In the genomic region with DNA sequence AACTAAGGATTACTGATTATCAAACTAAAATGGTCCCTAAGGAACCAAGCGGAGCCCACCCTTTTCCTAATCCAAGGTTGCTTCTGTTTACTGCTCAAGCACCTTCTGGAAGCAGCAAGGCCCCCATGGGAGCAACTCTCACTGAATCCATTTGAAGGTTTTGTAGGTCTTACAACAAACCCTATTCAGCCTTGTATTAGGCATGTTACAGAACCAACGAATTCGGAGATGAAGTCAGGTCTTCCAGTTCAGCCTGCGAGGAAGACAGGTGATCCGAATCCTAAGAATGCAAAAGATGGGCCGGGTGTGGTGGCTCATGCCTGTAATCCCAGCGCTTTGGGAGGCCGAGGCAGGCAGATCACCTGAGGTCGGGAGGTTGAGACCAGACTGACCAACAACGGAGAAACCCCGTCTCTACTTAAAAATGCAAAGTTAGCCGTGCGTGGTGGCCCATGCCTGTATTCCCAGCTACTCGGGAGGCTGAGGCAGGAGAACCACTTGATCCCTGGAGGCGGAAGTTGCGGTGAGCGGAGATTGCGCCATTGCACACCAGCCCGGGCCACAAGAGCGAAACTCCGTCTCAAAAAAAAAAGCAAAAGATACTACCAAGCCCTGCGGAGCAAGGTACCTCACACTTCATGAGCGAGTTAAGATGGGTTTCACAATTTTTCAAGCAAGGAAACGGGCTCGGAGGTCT, we compare ENCODE assay signal across 9 cellular contexts. TPM values are rescaled to one million over a fixed set of nuclear protein-coding genes. Genes with fewer than 3 reads are reported as not detected.
DNase-seq lines count a peak whose midpoint lies in the region; ATAC-seq and TF ChIP-seq lines count a peak whose summit lies in the region.
"Had no signal": no experiment of that assay in that cellular context is flagged by ENCODE, and none has a peak within 500 bp of the region (broad histone marks: within the 10 kb centered on the region; RNA-seq: fewer than 3 reads in every experiment).

No MANE protein-coding gene starts in this region.

- H3K27me3 Mint-ChIP-seq in activated T-helper 17 cell treated with anti-CD3 and anti-CD28 coated beads, Interleukin-2, amount 50 U/mL, for 72 hours = no peaks in the 10 kb centered on the region
- H3K27me3 Mint-ChIP-seq in stimulated activated memory B cell treated with anti-CD40 and anti-IgM and Interleukin-4, amounts not matched to agents 10 μg/mL and 1 μg/mL and 100 μg/mL, for 72 hours = no peaks in the 10 kb centered on the region

- TF ChIP-seq CTCF in HCT116 (IDR thresholded peaks at IDR 0.05 in 2 of 3, conservative IDR thresholded peaks at IDR 0.05 in 1 of 3; ENCODE audit: borderline replicate concordance in 1 of 3, insufficient read depth in 1 of 3, low read depth in 2 of 3, low read length in 2 of 3) = no peak

- H3K9me2 ChIP-seq in HCT116 (ENCODE audit: insufficient read depth) = no peaks in the 10 kb centered on the region

- H3K4me3 ChIP-seq in HCT116 (replicated peaks in 1 of 2; ENCODE audit: low read depth in 1 of 2, low read length in 2 of 2) = peak overlapping the region; percentile 68 to 82
- peak overlapping the region; percentile 91 for H3K4me3 ChIP-seq in iPS-15b (ENCODE audit: low read depth, low read length)

- H3K36me3 Mint-ChIP-seq in activated T-helper 17 cell treated with anti-CD3 and anti-CD28 coated beads, Interleukin-2, amount 50 U/mL, for 72 hours (ENCODE audit: low read depth) = peaks cover 39% of the 10 kb centered on the region
- H3K36me3 Mint-ChIP-seq in stimulated activated memory B cell treated with anti-CD40 and anti-IgM and Interleukin-4, amounts not matched to agents 10 μg/mL and 1 μg/mL and 100 μg/mL, for 72 hours = no peaks in the 10 kb centered on the region

- H3K27ac ChIP-seq in HCT116 (ENCODE audit: low read depth, low read length) = peak overlapping the region; percentile 82

- BruUV-seq in HCT116 (replicated peaks; lab: Mats Ljungman, UMichigan) = no TSS peak

- TF ChIP-seq RAD21 in HCT116 (IDR thresholded peaks at IDR 0.05; ENCODE audit: low read depth) = no peak

- CTCF ChIA-PET in HCT116 (lab: Charles Lee) = interaction anchor here (1.0 to 2.6 kb wide), 3 partner anchors 39 to 405 kb away, joined by 3 to 13 read pairs (median 7); no protein-coding TSS in a partner anchor

- DNase-seq in HCT116 (ENCODE audit: low read depth, low spot score) (no peak), NCI-H187 treated with DMSO at 0.1 percent for 48 hours (lab: John Stamatoyannopoulos, UW) (no peak), NCI-H1694 (lab: John Stamatoyannopoulos, UW) (no peak)

- peak overlapping the region; percentile 98 for H3K27ac Mint-ChIP-seq in activated T-helper 17 cell treated with anti-CD3 and anti-CD28 coated beads, Interleukin-2, amount 50 U/mL, for 72 hours
- H3K27ac Mint-ChIP-seq in stimulated activated memory B cell treated with anti-CD40 and anti-IgM and Interleukin-4, amounts not matched to agents 10 μg/mL and 1 μg/mL and 100 μg/mL, for 72 hours = peak overlapping the region; percentile 99

- H4K20me1 ChIP-seq in HCT116 (ENCODE audit: insufficient read depth) = no peaks in the 10 kb centered on the region

- H3K9ac ChIP-seq in HCT116 (ENCODE audit: low read length) (peak overlapping the region; percentile 91), iPS-15b (ENCODE audit: low read depth, low read length) (no peak overlapping the region)

- peaks cover 8% of the 10 kb centered on the region for H3K4me1 Mint-ChIP-seq in activated T-helper 17 cell treated with anti-CD3 and anti-CD28 coated beads, Interleukin-2, amount 50 U/mL, for 72 hours
- peaks cover 10% of the 10 kb centered on the region for H3K4me1 Mint-ChIP-seq in stimulated activated memory B cell treated with anti-CD40 and anti-IgM and Interleukin-4, amounts not matched to agents 10 μg/mL and 1 μg/mL and 100 μg/mL, for 72 hours

- peak overlapping the region; percentile 93 for H3K4me2 ChIP-seq in HCT116 (ENCODE audit: low read length)

- RAD21 ChIA-PET in HCT116 (lab: Charles Lee; ENCODE audit: low non-redundant PET in 1 of 2, low total read pairs in 2 of 2, uncharacterized antibody in 2 of 2, unreplicated experiment in 2 of 2) = no interaction called here

- H3K27me3 ChIP-seq in HCT116 (ENCODE audit: insufficient read depth, low read length) = no peaks in the 10 kb centered on the region
- H3K27me3 ChIP-seq in iPS-15b (ENCODE audit: control insufficient read depth, insufficient read depth, low read length) = no peaks in the 10 kb centered on the region

- H3K4me3 Mint-ChIP-seq in activated T-helper 17 cell treated with anti-CD3 and anti-CD28 coated beads, Interleukin-2, amount 50 U/mL, for 72 hours = peak overlapping the region; percentile 96
- peak overlapping the region; percentile 94 for H3K4me3 Mint-ChIP-seq in stimulated activated memory B cell treated with anti-CD40 and anti-IgM and Interleukin-4, amounts not matched to agents 10 μg/mL and 1 μg/mL and 100 μg/mL, for 72 hours

- H3K79me2 ChIP-seq in HCT116 (ENCODE audit: insufficient read depth, low read length) = peaks cover 7% of the 10 kb centered on the region; the same call in 1 of the 2 replicates

- ATAC-seq in HCT116 (no peak), GM18517 (IDR thresholded peaks at IDR 0.05; ENCODE audit: unreplicated experiment) (no peak), GM21529 (IDR thresholded peaks at IDR 0.05; ENCODE audit: unreplicated experiment) (no peak)
- ATAC-seq in activated T-helper 17 cell treated with anti-CD3 and anti-CD28 coated beads, Interleukin-2, amount 50 U/mL, for 72 hours (replicated peaks) = no peak
- no peak for ATAC-seq in stimulated activated memory B cell treated with anti-CD40 and anti-IgM and Interleukin-4, amounts not matched to agents 10 μg/mL and 1 μg/mL and 100 μg/mL, for 72 hours

- intact Hi-C loops in HCT116 (cut with micrococcal nuclease) = no loop called here

- no peak for TF ChIP-seq POLR2A in HCT116 (IDR thresholded peaks at IDR 0.05; ENCODE audit: borderline replicate concordance, extremely low read depth, insufficient read depth, insufficient read length)

- H3K36me3 ChIP-seq in HCT116 (ENCODE audit: control insufficient read depth in 1 of 2, insufficient read depth in 2 of 2, low read length in 2 of 2) (no peaks in the 10 kb centered on the region), iPS-15b (ENCODE audit: control insufficient read depth, insufficient read depth, low read length) (no peaks in the 10 kb centered on the region)

- no peak overlapping the region for H2AFZ ChIP-seq in HCT116 (ENCODE audit: low read depth, low read length, poor library complexity, severe bottlenecking)

- H3K4me1 ChIP-seq in HCT116 (ENCODE audit: control insufficient read depth in 1 of 2, insufficient read depth in 2 of 2, low read length in 2 of 2) (peaks cover 7 to 20% of the 10 kb centered on the region in 2 experiments), iPS-15b (ENCODE audit: control insufficient read depth, insufficient read depth, low read length) (no peaks in the 10 kb centered on the region)

- POLR2A ChIA-PET in HCT116 (lab: Charles Lee) = interaction anchor here (1.4 to 1.8 kb wide), 2 partner anchors 25 to 46 kb away, joined by 3 to 5 read pairs; no protein-coding TSS in a partner anchor

- H3K9me3 ChIP-seq in HCT116 (ENCODE audit: control insufficient read depth in 1 of 2, insufficient read depth in 1 of 2, low read depth in 1 of 2, low read length in 2 of 2) (no peaks in the 10 kb centered on the region), iPS-15b (ENCODE audit: control insufficient read depth, insufficient read depth, low read length) (no peaks in the 10 kb centered on the region)

- no peaks in the 10 kb centered on the region for H3K9me3 Mint-ChIP-seq in activated T-helper 17 cell treated with anti-CD3 and anti-CD28 coated beads, Interleukin-2, amount 50 U/mL, for 72 hours
- no peaks in the 10 kb centered on the region for H3K9me3 Mint-ChIP-seq in stimulated activated memory B cell treated with anti-CD40 and anti-IgM and Interleukin-4, amounts not matched to agents 10 μg/mL and 1 μg/mL and 100 μg/mL, for 72 hours

TF ChIP-seq in HCT116, 20 proteins besides CTCF, POLR2A, EP300 and RAD21 (continues in another document):
- TF ChIP-seq, protein P1, sequence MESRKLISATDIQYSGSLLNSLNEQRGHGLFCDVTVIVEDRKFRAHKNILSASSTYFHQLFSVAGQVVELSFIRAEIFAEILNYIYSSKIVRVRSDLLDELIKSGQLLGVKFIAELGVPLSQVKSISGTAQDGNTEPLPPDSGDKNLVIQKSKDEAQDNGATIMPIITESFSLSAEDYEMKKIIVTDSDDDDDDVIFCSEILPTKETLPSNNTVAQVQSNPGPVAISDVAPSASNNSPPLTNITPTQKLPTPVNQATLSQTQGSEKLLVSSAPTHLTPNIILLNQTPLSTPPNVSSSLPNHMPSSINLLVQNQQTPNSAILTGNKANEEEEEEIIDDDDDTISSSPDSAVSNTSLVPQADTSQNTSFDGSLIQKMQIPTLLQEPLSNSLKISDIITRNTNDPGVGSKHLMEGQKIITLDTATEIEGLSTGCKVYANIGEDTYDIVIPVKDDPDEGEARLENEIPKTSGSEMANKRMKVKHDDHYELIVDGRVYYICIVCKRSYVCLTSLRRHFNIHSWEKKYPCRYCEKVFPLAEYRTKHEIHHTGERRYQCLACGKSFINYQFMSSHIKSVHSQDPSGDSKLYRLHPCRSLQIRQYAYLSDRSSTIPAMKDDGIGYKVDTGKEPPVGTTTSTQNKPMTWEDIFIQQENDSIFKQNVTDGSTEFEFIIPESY (IDR thresholded peaks at IDR 0.05; ENCODE audit: extremely low read depth, insufficient replicate concordance, low read length) = no peak
- TF ChIP-seq EZH2phosphoT487 (IDR thresholded peaks at IDR 0.05; ENCODE audit: borderline replicate concordance) (no peak), EGR1 (IDR thresholded peaks at IDR 0.05; ENCODE audit: low read depth) (no peak), POLR2AphosphoS5 (IDR thresholded peaks at IDR 0.05; ENCODE audit: low read depth, low read length) (no peak), CBX3 (IDR thresholded peaks at IDR 0.05; ENCODE audit: low read depth) (no peak), TCF7L2 (IDR thresholded peaks at IDR 0.05; ENCODE audit: borderline replicate concordance, extremely low read depth, insufficient read depth, insufficient read length) (no peak)

RNA-seq across cellular contexts. Expression of a gene that starts 0.7 kb away (rescaled TPM):
- 0.15 TPM for total RNA-seq in HCT116 (2021; ENCODE audit: unreplicated experiment)
- 0.05 TPM in 1 of 2 replicates, not detected in the other for polyA plus RNA-seq in HCT116 (2012)
- under 1 TPM in 1 of 2 donors, not detected in 1; 0.19 TPM for total RNA-seq in activated T-helper 17 cell treated with anti-CD3 and anti-CD28 coated beads, Interleukin-2, amount 50 U/mL, for 72 hours
- total RNA-seq: lung microvascular endothelial cell had no signal

RNA-seq across cellular contexts. Expression of a gene that starts 0.9 kb away (rescaled TPM):
- total RNA-seq in HCT116 (2021; ENCODE audit: unreplicated experiment) = 14.2 TPM
- polyA plus RNA-seq in HCT116 (2012) = 5.0 and 5.3 TPM in 2 replicates
- 10 to 100 TPM; 27.7 to 28.5 TPM for total RNA-seq in activated T-helper 17 cell treated with anti-CD3 and anti-CD28 coated beads, Interleukin-2, amount 50 U/mL, for 72 hours
